In genomic region chr10:51124852-51125251, GRCh38 we compare ENCODE assay signal across 30 cellular contexts.
"Had no signal": no experiment of that assay in that cellular context is flagged by ENCODE, and none has a peak within 500 bp of the region (broad histone marks: within the 10 kb centered on the region; RNA-seq: fewer than 3 reads in every experiment).

No MANE protein-coding gene starts in this region.

- H3K4me3 Mint-ChIP-seq: activated naive CD4-positive, alpha-beta T cell treated with anti-CD3 and anti-CD28 coated beads, Interleukin-2, amount 10 ng/mL, durations not matched to agents 7 days and 5 days; immature natural killer cell; mesothelial cell of epicardium; naive B cell; nephron progenitor cell; stimulated activated effector memory CD8-positive, alpha-beta T cell treated with anti-CD3 and anti-CD28 coated beads, Interleukin-12 subunit alpha, Interleukin-12 subunit beta, amount 100 ng/mL, for 72 hours; stimulated activated naive CD8-positive, alpha-beta T cell treated with anti-CD3 and anti-CD28 coated beads, Interleukin-15, Interleukin-2, amounts not matched to agents 100 ng/mL and 50 ng/mL, for 24 hours had no signal

- H3K4me1 ChIP-seq: foreskin keratinocyte had no signal

- H3K36me3 Mint-ChIP-seq: activated naive CD4-positive, alpha-beta T cell treated with anti-CD3 and anti-CD28 coated beads, Interleukin-2, amount 10 ng/mL, durations not matched to agents 7 days and 5 days; immature natural killer cell; naive B cell; stimulated activated effector memory CD8-positive, alpha-beta T cell treated with anti-CD3 and anti-CD28 coated beads, Interleukin-12 subunit alpha, Interleukin-12 subunit beta, amount 100 ng/mL, for 72 hours had no signal

- H3K27me3 ChIP-seq: brain microvascular endothelial cell, dorsolateral prefrontal cortex, heart left ventricle, ovary had no signal

- DNase-seq: activated CD4-positive, alpha-beta T cell treated with anti-CD3 and anti-CD28 coated beads for 48 hours; activated CD4-positive, alpha-beta T cell treated with anti-CD3 and anti-CD28 coated beads, Interleukin-2, amount 50 U/mL, for 48 hours; activated CD4-positive, CD25-positive, alpha-beta regulatory T cell; activated CD8-positive, alpha-beta memory T cell treated with anti-CD3 and anti-CD28 coated beads for 24 hours; activated effector memory CD4-positive, alpha-beta T cell treated with anti-CD3 and anti-CD28 coated beads, Interleukin-2, amount 50 U/mL, for 16 hours; activated naive CD4-positive, alpha-beta T cell treated with anti-CD3 and anti-CD28 coated beads, Interleukin-2, amount 10 ng/mL, durations not matched to agents 7 days and 5 days; amniotic stem cell; brain microvascular endothelial cell; dorsolateral prefrontal cortex; foreskin keratinocyte; heart left ventricle; hypothalamus; immature natural killer cell; kidney; naive B cell; nephron progenitor cell; ovary; stimulated activated CD4-positive, alpha-beta T cell treated with anti-CD3 and anti-CD28 coated beads, Interleukin-4, amount 100 ng/mL, for 24 hours; trophoblast cell had no signal

- H3K9me3 Mint-ChIP-seq: activated naive CD4-positive, alpha-beta T cell treated with anti-CD3 and anti-CD28 coated beads, Interleukin-2, amount 10 ng/mL, durations not matched to agents 7 days and 5 days; immature natural killer cell; stimulated activated effector memory CD8-positive, alpha-beta T cell treated with anti-CD3 and anti-CD28 coated beads, Interleukin-12 subunit alpha, Interleukin-12 subunit beta, amount 100 ng/mL, for 72 hours; stimulated activated naive CD8-positive, alpha-beta T cell treated with anti-CD3 and anti-CD28 coated beads, Interleukin-15, Interleukin-2, amounts not matched to agents 100 ng/mL and 50 ng/mL, for 24 hours had no signal

- ATAC-seq: esophagus mucosa; foreskin keratinocyte; heart left ventricle; sciatic nerve; stimulated activated effector memory CD8-positive, alpha-beta T cell treated with anti-CD3 and anti-CD28 coated beads, Interleukin-12 subunit alpha, Interleukin-12 subunit beta, amount 100 ng/mL, for 72 hours had no signal

- H3K36me3 ChIP-seq: brain microvascular endothelial cell, heart left ventricle, ovary, thoracic aorta had no signal

- H3K4me1 Mint-ChIP-seq: activated naive CD4-positive, alpha-beta T cell treated with anti-CD3 and anti-CD28 coated beads, Interleukin-2, amount 10 ng/mL, durations not matched to agents 7 days and 5 days; immature natural killer cell; mesothelial cell of epicardium; naive B cell; nephron progenitor cell; stimulated activated effector memory CD8-positive, alpha-beta T cell treated with anti-CD3 and anti-CD28 coated beads, Interleukin-12 subunit alpha, Interleukin-12 subunit beta, amount 100 ng/mL, for 72 hours had no signal

- H3K9me3 ChIP-seq: ovary, thoracic aorta had no signal

- H3K27ac Mint-ChIP-seq: activated naive CD4-positive, alpha-beta T cell treated with anti-CD3 and anti-CD28 coated beads, Interleukin-2, amount 10 ng/mL, durations not matched to agents 7 days and 5 days; immature natural killer cell; mesothelial cell of epicardium; naive B cell; nephron progenitor cell; progenitor cell of endocrine pancreas; stimulated activated effector memory CD8-positive, alpha-beta T cell treated with anti-CD3 and anti-CD28 coated beads, Interleukin-12 subunit alpha, Interleukin-12 subunit beta, amount 100 ng/mL, for 72 hours; stimulated activated naive CD8-positive, alpha-beta T cell treated with anti-CD3 and anti-CD28 coated beads, Interleukin-15, Interleukin-2, amounts not matched to agents 100 ng/mL and 50 ng/mL, for 24 hours had no signal

- H3K27ac ChIP-seq: brain microvascular endothelial cell, coronary artery, dorsolateral prefrontal cortex, foreskin keratinocyte, heart left ventricle, ovary, skin epidermis, thoracic aorta had no signal

- H3K4me3 ChIP-seq: coronary artery, dorsolateral prefrontal cortex, heart left ventricle, ovary, skin epidermis, thoracic aorta had no signal

- FAIRE-seq: endothelial cell of umbilical vein, urothelium cell line had no signal

- H3K27me3 Mint-ChIP-seq: activated naive CD4-positive, alpha-beta T cell treated with anti-CD3 and anti-CD28 coated beads, Interleukin-2, amount 10 ng/mL, durations not matched to agents 7 days and 5 days; naive B cell; progenitor cell of endocrine pancreas; stimulated activated naive CD8-positive, alpha-beta T cell treated with anti-CD3 and anti-CD28 coated beads, Interleukin-15, Interleukin-2, amounts not matched to agents 100 ng/mL and 50 ng/mL, for 24 hours had no signal
